1 cellular context compared by ENCODE assay signal in genomic region chr5:173573126-173573960, GRCh38.
TF ChIP-seq lines count a peak whose summit lies in the region.

No MANE protein-coding gene starts in this region.

TF ChIP-seq in WTC11, 78 proteins besides CTCF, POLR2A, EP300 and RAD21 (continued from another document):
- TF ChIP-seq MXD4 (CRISPR knock-in tag; IDR thresholded peaks at IDR 0.05; ENCODE audit: borderline replicate concordance) (no peak), ATF3 (CRISPR knock-in tag; conservative IDR thresholded peaks at IDR 0.05) (no peak), USF2 (CRISPR knock-in tag; IDR thresholded peaks at IDR 0.05) (no peak), SOX15 (CRISPR knock-in tag; IDR thresholded peaks at IDR 0.05) (no peak), CREM (CRISPR knock-in tag; IDR thresholded peaks at IDR 0.05) (no peak), AR (CRISPR knock-in tag; IDR thresholded peaks at IDR 0.05) (no peak), E2F4 (CRISPR knock-in tag; IDR thresholded peaks at IDR 0.05; ENCODE audit: borderline replicate concordance, low read depth) (no peak), ZSCAN18 (CRISPR knock-in tag; IDR thresholded peaks at IDR 0.05) (no peak)
TF ChIP-seq in WTC11: peak in this region for 5.
